24 cellular contexts compared by ENCODE assay signal in the genomic region with DNA sequence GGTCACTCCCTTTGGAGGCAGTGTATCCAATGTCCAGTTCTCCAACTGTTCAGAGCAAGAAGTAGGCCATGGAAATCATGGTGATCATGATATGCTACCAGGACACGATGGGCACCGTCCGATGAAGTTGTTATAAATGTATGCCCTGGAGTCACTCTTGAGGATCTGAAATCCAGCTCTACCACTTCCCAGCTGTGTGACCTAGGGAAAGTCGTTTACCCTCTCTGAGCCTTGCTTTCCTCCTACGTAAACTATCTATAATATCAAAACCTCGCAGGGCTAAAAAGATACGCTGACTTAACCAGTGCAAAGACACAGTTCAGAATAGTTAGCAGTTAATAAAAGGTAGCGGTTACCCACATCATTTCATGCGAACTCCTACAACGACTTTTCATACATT.
"Had no signal": no experiment of that assay in that cellular context is flagged by ENCODE, and none has a peak within 500 bp of the region (broad histone marks: within the 10 kb centered on the region; RNA-seq: fewer than 3 reads in every experiment).

No MANE protein-coding gene starts in this region.

- H3K27ac ChIP-seq: dorsolateral prefrontal cortex, gastrocnemius medialis, left lung, right lobe of liver, testis, tibial artery, upper lobe of left lung had no signal

- H3K36me3 ChIP-seq: gastrocnemius medialis, left lung, right lobe of liver, tibial artery, upper lobe of left lung had no signal

- ATAC-seq: esophagus mucosa; gastrocnemius medialis; left cardiac atrium; left lung; mucosa of descending colon; naive thymus-derived CD8-positive, alpha-beta T cell; right lobe of liver; stimulated activated effector memory CD8-positive, alpha-beta T cell treated with anti-CD3 and anti-CD28 coated beads, Interleukin-12 subunit alpha, Interleukin-12 subunit beta, amount 100 ng/mL, for 72 hours had no signal

- H3K27ac Mint-ChIP-seq: mesothelial cell of epicardium; nephron progenitor cell; stimulated activated effector memory CD8-positive, alpha-beta T cell treated with anti-CD3 and anti-CD28 coated beads, Interleukin-12 subunit alpha, Interleukin-12 subunit beta, amount 100 ng/mL, for 72 hours had no signal

- H3K36me3 Mint-ChIP-seq: mesothelial cell of epicardium had no signal

- DNase-seq: cerebellar nuclear complex; dorsolateral prefrontal cortex; effector CD4-positive, alpha-beta T cell; foreskin fibroblast; gastrocnemius medialis; head of caudate nucleus; left cardiac atrium; left lung; mesenchymal stem cell; mucosa of descending colon; naive thymus-derived CD8-positive, alpha-beta T cell; nephron progenitor cell; nucleus accumbens; right lobe of liver; stimulated activated CD4-positive, alpha-beta T cell treated with anti-CD3 and anti-CD28 coated beads, Interleukin-2, amount 100 ng/mL, for 24 hours; stimulated activated CD4-positive, alpha-beta T cell treated with anti-CD3 and anti-CD28 coated beads, Interleukin-4, amount 100 ng/mL, for 24 hours; stimulated activated naive CD4-positive, alpha-beta T cell treated with Interleukin-2 at 50 U/mL for 16 hours; substantia nigra; testis; tibial artery; upper lobe of left lung had no signal

- H3K27me3 ChIP-seq: gastrocnemius medialis, left lung, right lobe of liver, testis, tibial artery, upper lobe of left lung had no signal

- H3K9me3 Mint-ChIP-seq: mesothelial cell of epicardium; naive thymus-derived CD8-positive, alpha-beta T cell; nephron progenitor cell; stimulated activated effector memory CD8-positive, alpha-beta T cell treated with anti-CD3 and anti-CD28 coated beads, Interleukin-12 subunit alpha, Interleukin-12 subunit beta, amount 100 ng/mL, for 72 hours had no signal

- H3K9me3 ChIP-seq: gastrocnemius medialis, left lung, mucosa of descending colon, right lobe of liver, testis, tibial artery, upper lobe of left lung had no signal

- H3K4me1 ChIP-seq: right lobe of liver had no signal

- H3K27me3 Mint-ChIP-seq: naive thymus-derived CD8-positive, alpha-beta T cell had no signal

- H3K4me3 Mint-ChIP-seq: mesothelial cell of epicardium; nephron progenitor cell; stimulated activated effector memory CD8-positive, alpha-beta T cell treated with anti-CD3 and anti-CD28 coated beads, Interleukin-12 subunit alpha, Interleukin-12 subunit beta, amount 100 ng/mL, for 72 hours had no signal

- H3K4me3 ChIP-seq: dorsolateral prefrontal cortex, gastrocnemius medialis, left lung, mucosa of descending colon, right lobe of liver, testis, tibial artery, upper lobe of left lung had no signal
